Comparison of ENCODE assay signal across 8 cellular contexts in genomic region chr22:45101828-45102227, GRCh38.
A peak's percentile ranks its signal among the peaks of the same experiment; 100 is the strongest.
DNase-seq lines count a peak whose midpoint lies in the region; ATAC-seq, FAIRE-seq and TF ChIP-seq lines count a peak whose summit lies in the region.

No MANE protein-coding gene starts in this region.

- CTCF ChIA-PET in A549 (lab: Yijun Ruan, JAX), result interaction anchor here (0.5 to 2.1 kb wide), 12 partner anchors 9 to 331 kb away, joined by 3 to 10 read pairs (median 4); no protein-coding TSS in a partner anchor

- WGBS in A549 (ENCODE audit: missing lambda C conversion rate), result 5% methylated on average over 6 of the region's 12 CpGs
- WGBS in pancreas, 2 donors, result 12 to 20% methylated on average over 12 of the region's 12 CpGs

- FAIRE-seq in A549 (lab: Jason Lieb, UNC) (no peak), pancreas (lab: Jason Lieb, UNC) (no peak)

- ATAC-seq in A549, result peak; percentile 83 to 94; a peak in 5 of 6 replicates
- peak in 3 of 4 donors; percentile 53 to 90 (median 88) for ATAC-seq in pancreas
- ATAC-seq in HG03280 (IDR thresholded peaks at IDR 0.05; ENCODE audit: unreplicated experiment), result no peak

- TF ChIP-seq POLR2A in A549 (IDR thresholded peaks at IDR 0.05; ENCODE audit: low read length) (no peak), vagina (IDR thresholded peaks at IDR 0.05) (no peak)

- H3K36me3 ChIP-seq in WERI-Rb-1 (no peaks in the 10 kb centered on the region), pancreas (no peaks in the 10 kb centered on the region), vagina (no peaks in the 10 kb centered on the region)

- H3K4me2 ChIP-seq in A549, result peak overlapping the region; percentile 39; the same call in 2 of the 3 replicates

- H3K4me3 ChIP-seq in A549, result no peak overlapping the region
- H3K4me3 ChIP-seq in WERI-Rb-1 (ENCODE audit: low read depth, low read length), result no peak overlapping the region
- no peak overlapping the region for H3K4me3 ChIP-seq in pancreas
- no peak overlapping the region for H3K4me3 ChIP-seq in vagina

- POLR2A ChIA-PET in A549 (lab: Yijun Ruan, JAX), result no interaction called here

- DNase-seq in A549 (ENCODE audit: low read depth in 1 of 2, low spot score in 1 of 2) (peak; percentile 34 to 74), G401 (ENCODE audit: low spot score) (peak; percentile 35), NCI-H146 (lab: John Stamatoyannopoulos, UW) (peak; percentile 60), WERI-Rb-1 (peak; percentile 78), glomerular visceral epithelial cell (ENCODE audit: extremely low spot score) (peak; percentile 26), pancreas (peak in 2 of 6 donors; percentile 31 to 54), vagina (ENCODE audit: extremely low spot score in 2 of 2) (no peak)

- TF ChIP-seq EP300 in A549 (IDR thresholded peaks at IDR 0.05), result no peak

- H3K4me1 ChIP-seq in A549 (peaks cover 2% of the 10 kb centered on the region; the same call in 1 of the 3 replicates), pancreas (no peaks in the 10 kb centered on the region), vagina (no peaks in the 10 kb centered on the region)

- no peak overlapping the region for H3K27ac ChIP-seq in A549
- H3K27ac ChIP-seq in WERI-Rb-1, result no peak overlapping the region
- H3K27ac ChIP-seq in pancreas, result no peak overlapping the region
- no peak overlapping the region for H3K27ac ChIP-seq in vagina

- in situ Hi-C loops in G401 (cut with HindIII; ENCODE audit: low sequenced_read_pairs), result no loop called here

- TF ChIP-seq RAD21 in A549 (conservative IDR thresholded peaks at IDR 0.05 in 1 of 2, IDR thresholded peaks at IDR 0.05 in 1 of 2), result peak; percentile 71 to 75

- TF ChIP-seq CTCF in A549 (IDR thresholded peaks at IDR 0.05) (peak; percentile 49), WERI-Rb-1 (IDR thresholded peaks at IDR 0.05; ENCODE audit: low read depth, low read length) (peak; percentile 86), pancreas (IDR thresholded peaks at IDR 0.05) (peak in 1 of 4 donors; percentile 20), vagina (IDR thresholded peaks at IDR 0.05) (peak in 1 of 3 experiments; percentile 70)

- H3K27me3 ChIP-seq in WERI-Rb-1 (ENCODE audit: insufficient read depth, low read depth, severe bottlenecking) (no peaks in the 10 kb centered on the region), pancreas (peaks cover 0 to 4% (median 0%) of the 10 kb centered on the region in 4 donors), vagina (no peaks in the 10 kb centered on the region)

- no peaks in the 10 kb centered on the region for H3K9me3 ChIP-seq in A549
- no peaks in the 10 kb centered on the region for H3K9me3 ChIP-seq in WERI-Rb-1 (ENCODE audit: severe bottlenecking)
- no peaks in the 10 kb centered on the region for H3K9me3 ChIP-seq in pancreas
- H3K9me3 ChIP-seq in vagina, result no peaks in the 10 kb centered on the region

- intact Hi-C loops in pancreas (cut with DNase I), result no loop called here
- intact Hi-C loops in vagina (cut with DNase I), result no loop called here

TF ChIP-seq in A549, 52 proteins besides CTCF, POLR2A, EP300 and RAD21:
- no peak for TF ChIP-seq EHMT2 (IDR thresholded peaks at IDR 0.05; ENCODE audit: low read depth)
- peak; percentile 62 for TF ChIP-seq SMC3 (IDR thresholded peaks at IDR 0.05)
- 0 out of 2 replicates have a peak, but pooled peaks have one; percentile 22 for TF ChIP-seq MYC (IDR thresholded peaks at IDR 0.05; ENCODE audit: borderline replicate concordance, low read length)
- no peak for TF ChIP-seq ATOH8 (CRISPR knock-in tag; IDR thresholded peaks at IDR 0.05; ENCODE audit: low read depth)
- peak; percentile 47; the same call in 1 of the 2 replicates for TF ChIP-seq USF2 (IDR thresholded peaks at IDR 0.05)
- TF ChIP-seq, protein P1, sequence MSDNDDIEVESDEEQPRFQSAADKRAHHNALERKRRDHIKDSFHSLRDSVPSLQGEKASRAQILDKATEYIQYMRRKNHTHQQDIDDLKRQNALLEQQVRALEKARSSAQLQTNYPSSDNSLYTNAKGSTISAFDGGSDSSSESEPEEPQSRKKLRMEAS (IDR thresholded peaks at IDR 0.05), result peak; percentile 76
- no peak for TF ChIP-seq RARB (CRISPR knock-in tag; IDR thresholded peaks at IDR 0.05)
TF ChIP-seq in A549: peak in this region for 4.

Comparison
In these comparisons a context has a peak if more than half of its experiments do, and no peak if none do; other contexts are left out.
1. DNase-seq: peak in A549 (2 of 2), G401 (single experiment), NCI-H146 (single experiment), WERI-Rb-1 (single experiment) and glomerular visceral epithelial cell (single experiment); none in vagina (0 of 2).